8 cellular contexts compared by ENCODE assay signal in genomic region chr5:157273131-157273556, GRCh38. TPM values are rescaled to one million over a fixed set of nuclear protein-coding genes. Genes with fewer than 3 reads are reported as not detected.
A peak's percentile ranks its signal among the peaks of the same experiment; 100 is the strongest.
DNase-seq lines count a peak whose midpoint lies in the region; ATAC-seq and TF ChIP-seq lines count a peak whose summit lies in the region.

No MANE protein-coding gene starts in this region.

- DNase-seq in NCI-H2171 treated with DMSO at 0.1 percent for 48 hours (lab: John Stamatoyannopoulos, UW) (peak; percentile 1), NCI-H2171 (lab: John Stamatoyannopoulos, UW) (no peak), NOMO-1 treated with DMSO at 0.1 percent for 48 hours (lab: John Stamatoyannopoulos, UW; ENCODE audit: unreplicated experiment) (peak; percentile 63), naive B cell (no peak), dorsolateral prefrontal cortex (no peak), NCI-H526 treated with DMSO at 0.1 percent for 48 hours (lab: John Stamatoyannopoulos, UW) (no peak), DMS153 treated with DMSO at 0.1 percent for 48 hours (lab: John Stamatoyannopoulos, UW; ENCODE audit: unreplicated experiment) (no peak)

- peak overlapping the region in 7 of 8 donors; percentile 61 to 91 (median 72) for H3K4me3 Mint-ChIP-seq in naive B cell

- peak overlapping the region; percentile 97 to 100 (median 99) for H3K27ac Mint-ChIP-seq in naive B cell

- intact Hi-C loops in dorsolateral prefrontal cortex (cut with DNase I), result no loop called here

- H3K27me3 ChIP-seq in dorsolateral prefrontal cortex, result no peaks in the 10 kb centered on the region

- peak; percentile 41 for ATAC-seq in HG02678 (IDR thresholded peaks at IDR 0.05; ENCODE audit: unreplicated experiment)
- no peak for ATAC-seq in naive B cell (ENCODE audit: low read depth in 2 of 2)

- no peak for TF ChIP-seq CTCF in dorsolateral prefrontal cortex (IDR thresholded peaks at IDR 0.05 in 54 of 56, conservative IDR thresholded peaks at IDR 0.05 in 2 of 56; ENCODE audit: low read depth in 1 of 56, partially characterized antibody in 56 of 56)

- H3K4me3 ChIP-seq in dorsolateral prefrontal cortex, result no peak overlapping the region

- H3K27ac ChIP-seq in dorsolateral prefrontal cortex, result peak overlapping the region in 11 of 59 donors; percentile 12 to 88 (median 46)

- no peaks in the 10 kb centered on the region for H3K27me3 Mint-ChIP-seq in naive B cell

- peaks cover 66 to 90% (median 81%) of the 10 kb centered on the region in 3 donors for H3K4me1 Mint-ChIP-seq in naive B cell

- H3K9me3 Mint-ChIP-seq in naive B cell, result peaks cover 0 to 5% (median 0%) of the 10 kb centered on the region in 7 donors

- H3K36me3 Mint-ChIP-seq in naive B cell, result peaks cover 7 to 10% of the 10 kb centered on the region in 2 donors

RNA-seq across cellular contexts. Expression of gene CYFIP2, which starts 7.2 kb away (rescaled TPM):
- polyA plus RNA-seq in naive B cell (ENCODE audit: low read depth in 6 of 6), result 100 to 1,000 TPM; 306 to 461 (median 348) TPM
- 100 to 1,000 TPM; 150 to 487 (median 373) TPM for total RNA-seq in dorsolateral prefrontal cortex

Comparison
In these comparisons a context has a peak if more than half of its experiments do, and no peak if none do; other contexts are left out.
1. DNase-seq: peak in NCI-H2171 treated with DMSO at 0.1 percent for 48 hours (single experiment) and NOMO-1 treated with DMSO at 0.1 percent for 48 hours (single experiment); none in NCI-H2171 (single experiment), naive B cell (single experiment), dorsolateral prefrontal cortex (0 of 10), NCI-H526 treated with DMSO at 0.1 percent for 48 hours (single experiment) and DMS153 treated with DMSO at 0.1 percent for 48 hours (single experiment).